Comparison of ENCODE assay signal across 1 cellular context in genomic region chr5:141515946-141516647, GRCh38.
TF ChIP-seq lines count a peak whose summit lies in the region.

No MANE protein-coding gene starts in this region.

TF ChIP-seq in H1, 55 proteins besides CTCF, POLR2A, EP300 and RAD21:
- no peak for TF ChIP-seq HDAC2 (IDR thresholded peaks at IDR 0.05; ENCODE audit: borderline replicate concordance in 1 of 2, low read depth in 2 of 2, low read length in 2 of 2)
- no peak for TF ChIP-seq RNF2 (IDR thresholded peaks at IDR 0.05; ENCODE audit: borderline replicate concordance, low read depth, low read length, missing control alignments, poor library complexity, severe bottlenecking)
- no peak for TF ChIP-seq RBBP5 (IDR thresholded peaks at IDR 0.05; ENCODE audit: borderline replicate concordance, low read depth, low read length)
- no peak for TF ChIP-seq JUND (IDR thresholded peaks at IDR 0.05; ENCODE audit: low read length)
- no peak for TF ChIP-seq E2F6 (IDR thresholded peaks at IDR 0.05)
- no peak for TF ChIP-seq CHD7 (IDR thresholded peaks at IDR 0.05; ENCODE audit: insufficient replicate concordance, low read length)
- no peak for TF ChIP-seq TCF12 (IDR thresholded peaks at IDR 0.05; ENCODE audit: low read depth, low read length)
- no peak for TF ChIP-seq POLR2AphosphoS5 (IDR thresholded peaks at IDR 0.05; ENCODE audit: low read depth, low read length)
- TF ChIP-seq KDM5A (IDR thresholded peaks at IDR 0.05; ENCODE audit: low read length), result no peak
- TF ChIP-seq GTF2F1 (IDR thresholded peaks at IDR 0.05; ENCODE audit: borderline replicate concordance, low read depth, low read length), result no peak
- TF ChIP-seq CBX8 (IDR thresholded peaks at IDR 0.05; ENCODE audit: borderline replicate concordance, low read depth, low read length), result no peak
- no peak for TF ChIP-seq EGR1 (IDR thresholded peaks at IDR 0.05; ENCODE audit: borderline replicate concordance, low read depth, low read length)
- no peak for TF ChIP-seq MAX (IDR thresholded peaks at IDR 0.05)
- TF ChIP-seq TAF7 (optimal IDR thresholded peaks at IDR 0.05; ENCODE audit: borderline replicate concordance, low read depth, low read length), result no peak
